Comparison of ENCODE assay signal across 11 cellular contexts in genomic region chr13:108266316-108266936, GRCh38. TPM values are rescaled to one million over a fixed set of nuclear protein-coding genes. Genes with fewer than 3 reads are reported as not detected.
DNase-seq lines count a peak whose midpoint lies in the region; ATAC-seq and TF ChIP-seq lines count a peak whose summit lies in the region.
"Had no signal": no experiment of that assay in that cellular context is flagged by ENCODE, and none has a peak within 500 bp of the region (broad histone marks: within the 10 kb centered on the region; RNA-seq: fewer than 3 reads in every experiment).

No MANE protein-coding gene starts in this region.

- H3K9me3 ChIP-seq in BLaER1 (no peaks in the 10 kb centered on the region), DOHH2 (ENCODE audit: control insufficient read depth, insufficient read depth, low read length) (no peaks in the 10 kb centered on the region), right lobe of liver (no peaks in the 10 kb centered on the region), WERI-Rb-1 (ENCODE audit: severe bottlenecking) (no peaks in the 10 kb centered on the region)
- H3K9me3 ChIP-seq: body of pancreas had no signal

- no peak for TF ChIP-seq POLR2A in right lobe of liver (IDR thresholded peaks at IDR 0.05)

- DNase-seq in T-cell (peak in 1 of 34 experiments; percentile 6), right lobe of liver (no peak), WERI-Rb-1 (no peak), posterior cingulate gyrus (no peak), NCI-H187 treated with DMSO at 0.1 percent for 48 hours (lab: John Stamatoyannopoulos, UW) (no peak)
- DNase-seq: body of pancreas; PC-9; stimulated activated CD4-positive, alpha-beta T cell treated with anti-CD3 and anti-CD28 coated beads, Interleukin-1b, Interleukin-23, amount 100 ng/mL, for 48 hours had no signal

- no peak for ATAC-seq in T-cell (replicated peaks in 1 of 4)
- no peak for ATAC-seq in right lobe of liver
- no peak for ATAC-seq in GM21825 (IDR thresholded peaks at IDR 0.05; ENCODE audit: unreplicated experiment)
- ATAC-seq: body of pancreas had no signal

- no peaks in the 10 kb centered on the region for H3K79me2 ChIP-seq in DOHH2 (ENCODE audit: control insufficient read depth, low read length)

- H3K27me3 ChIP-seq in BLaER1, result no peaks in the 10 kb centered on the region
- H3K27me3 ChIP-seq in DOHH2 (ENCODE audit: control insufficient read depth, low read length), result no peaks in the 10 kb centered on the region
- no peaks in the 10 kb centered on the region for H3K27me3 ChIP-seq in right lobe of liver
- no peaks in the 10 kb centered on the region for H3K27me3 ChIP-seq in WERI-Rb-1 (ENCODE audit: insufficient read depth, low read depth, severe bottlenecking)
- H3K27me3 ChIP-seq: body of pancreas had no signal

- H3K9ac ChIP-seq in BLaER1, result no peak overlapping the region

- no peaks in the 10 kb centered on the region for H4K20me1 ChIP-seq in BLaER1
- H4K20me1 ChIP-seq in DOHH2 (ENCODE audit: control insufficient read depth, insufficient read depth, low read depth, low read length), result no peaks in the 10 kb centered on the region

- H3K27me3 Mint-ChIP-seq in T-cell, result no peaks in the 10 kb centered on the region

- peak overlapping the region in 2 of 3 donors; percentile 49 to 60 for H3K4me3 Mint-ChIP-seq in T-cell

- no peaks in the 10 kb centered on the region for H3K36me3 Mint-ChIP-seq in T-cell

- H3K4me1 ChIP-seq in BLaER1 (peaks cover 32% of the 10 kb centered on the region), DOHH2 (ENCODE audit: control insufficient read depth, low read length) (peaks cover 21% of the 10 kb centered on the region), right lobe of liver (peaks cover 0 to 7% (median 0%) of the 10 kb centered on the region in 4 donors)

- no peaks in the 10 kb centered on the region for H3K9me2 ChIP-seq in DOHH2 (replicated peaks; ENCODE audit: control insufficient read depth, low read length)

- H3K9me3 Mint-ChIP-seq in T-cell, result no peaks in the 10 kb centered on the region

- TF ChIP-seq CTCF in DOHH2 (IDR thresholded peaks at IDR 0.05; ENCODE audit: low read depth, low read length, poor library complexity, severe bottlenecking) (no peak), right lobe of liver (IDR thresholded peaks at IDR 0.05) (no peak), WERI-Rb-1 (IDR thresholded peaks at IDR 0.05; ENCODE audit: low read depth, low read length) (no peak)

- 63% methylated on average over 9 of the region's 9 CpGs for WGBS in right lobe of liver (ENCODE audit: insufficient coverage, low coverage, low lambda C conversion rate, missing lambda C conversion rate)

- H3K27ac ChIP-seq in BLaER1 (no peak overlapping the region), DOHH2 (ENCODE audit: low read depth, low read length) (no peak overlapping the region), right lobe of liver (peak overlapping the region in 2 of 3 donors; percentile 2 to 23), WERI-Rb-1 (no peak overlapping the region)
- H3K27ac ChIP-seq: PC-9 had no signal

- CTCF ChIA-PET in T-cell (lab: Charles Lee), result no interaction called here

- H3K4me2 ChIP-seq in BLaER1 (peak overlapping the region; percentile 14), DOHH2 (ENCODE audit: low read length) (peak overlapping the region; percentile 10; the same call in 1 of the 2 replicates)
- H3K4me2 ChIP-seq: PC-9 had no signal

- H3K4me1 Mint-ChIP-seq in T-cell, result peaks cover 34 to 53% (median 47%) of the 10 kb centered on the region in 3 donors

- H3F3A ChIP-seq in DOHH2 (ENCODE audit: control insufficient read depth, insufficient read depth), result no peaks in the 10 kb centered on the region

- intact Hi-C loops in right lobe of liver (cut with DNase I), result no loop called here
- intact Hi-C loops in posterior cingulate gyrus (cut with DNase I), result no loop called here

- H3K36me3 ChIP-seq in BLaER1, result 0 out of 2 replicates have a peak, but pooled peaks cover 6% of the 10 kb centered on the region
- no peaks in the 10 kb centered on the region for H3K36me3 ChIP-seq in DOHH2 (ENCODE audit: control insufficient read depth, low read length)
- no peaks in the 10 kb centered on the region for H3K36me3 ChIP-seq in right lobe of liver
- no peaks in the 10 kb centered on the region for H3K36me3 ChIP-seq in WERI-Rb-1

- POLR2A ChIA-PET in T-cell (lab: Charles Lee), result no interaction called here

- H3K4me3 ChIP-seq in BLaER1, result no peak overlapping the region
- peak overlapping the region; percentile 20; the same call in 1 of the 2 replicates for H3K4me3 ChIP-seq in DOHH2 (ENCODE audit: low read length)
- no peak overlapping the region for H3K4me3 ChIP-seq in right lobe of liver
- no peak overlapping the region for H3K4me3 ChIP-seq in WERI-Rb-1 (ENCODE audit: low read depth, low read length)
- H3K4me3 ChIP-seq: body of pancreas, PC-9 had no signal

- H3K27ac Mint-ChIP-seq in T-cell, result peak overlapping the region; percentile 86 to 93

RNA-seq across cellular contexts. Expression of gene TNFSF13B, which starts 3.1 kb away (rescaled TPM):
- 10 to 100 TPM in 1 of 5 donors, 1 to 10 TPM in 4; 1.8 to 18.3 (median 4.2) TPM for total RNA-seq in T-cell
- 1 to 10 TPM; 1.5 to 4.7 (median 3.6) TPM for total RNA-seq in right lobe of liver

RNA-seq across cellular contexts. Expression of gene ABHD13, which starts 48.2 kb away (rescaled TPM):
- 10 to 100 TPM; 12.3 to 15.8 (median 13.8) TPM for total RNA-seq in T-cell
- total RNA-seq in right lobe of liver, result 1 to 10 TPM; 3.9 to 7.4 (median 4.8) TPM

RNA-seq across cellular contexts. Expression of gene LIG4, which starts 51.1 kb away (rescaled TPM):
- total RNA-seq in T-cell (1 to 10 TPM; 5.0 to 9.6 (median 8.6) TPM), right lobe of liver (1 to 10 TPM; 6.2 to 10.0 (median 7.1) TPM)

Comparison
In these comparisons a context has a peak if more than half of its experiments do, and no peak if none do; other contexts are left out.
1. H3K27ac ChIP-seq: peak in right lobe of liver (2 of 3); none in BLaER1 (single experiment), DOHH2 (single experiment) and WERI-Rb-1 (single experiment).